Comparison of ENCODE assay signal across 12 cellular contexts in the genomic region with DNA sequence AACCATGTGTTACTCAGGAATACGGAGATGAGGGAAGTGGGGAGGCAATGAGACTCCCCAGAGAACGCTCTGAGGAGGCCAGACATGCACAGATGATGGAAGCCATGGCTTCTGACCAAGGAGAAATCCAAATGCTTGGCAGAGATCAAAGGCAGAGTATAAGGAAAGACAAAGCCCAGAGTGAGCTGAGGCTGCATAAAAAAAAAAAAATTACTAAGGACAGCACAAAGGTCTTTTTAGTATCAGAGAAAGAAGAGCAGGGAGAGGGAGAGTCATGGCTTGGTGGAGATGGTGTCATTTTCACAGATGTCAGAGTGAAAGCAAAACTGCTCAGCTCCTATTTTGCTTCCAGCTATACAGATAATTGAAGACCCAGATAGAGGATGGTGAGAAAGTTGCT. TPM values are rescaled to one million over a fixed set of nuclear protein-coding genes. Genes with fewer than 3 reads are reported as not detected.
DNase-seq lines count a peak whose midpoint lies in the region; ATAC-seq, FAIRE-seq and TF ChIP-seq lines count a peak whose summit lies in the region.
"Had no signal": no experiment of that assay in that cellular context is flagged by ENCODE, and none has a peak within 500 bp of the region (broad histone marks: within the 10 kb centered on the region; RNA-seq: fewer than 3 reads in every experiment).

No MANE protein-coding gene starts in this region.

- no peak for FAIRE-seq in H54 (lab: Jason Lieb, UNC)

- H3K9me3 ChIP-seq in psoas muscle = no peaks in the 10 kb centered on the region
- H3K9me3 ChIP-seq: heart right ventricle had no signal

- H3K27me3 ChIP-seq in psoas muscle (ENCODE audit: insufficient read depth in 3 of 3, low read length in 2 of 3) = peaks cover 0 to 3% (median 0%) of the 10 kb centered on the region in 3 donors
- H3K27me3 ChIP-seq: heart right ventricle had no signal

- H3K4me1 ChIP-seq in psoas muscle = no peaks in the 10 kb centered on the region

- TF ChIP-seq CTCF in psoas muscle (IDR thresholded peaks at IDR 0.05) (no peak), endothelial cell (IDR thresholded peaks at IDR 0.05; ENCODE audit: unreplicated experiment) (no peak)

- peaks cover 2% of the 10 kb centered on the region for H3K27me3 Mint-ChIP-seq in endothelial cell (ENCODE audit: unreplicated experiment)

- no peak overlapping the region for H3K4me3 ChIP-seq in psoas muscle
- H3K4me3 ChIP-seq: heart right ventricle had no signal

- DNase-seq in psoas muscle = no peak
- DNase-seq in activated gamma-delta T cell treated with Interleukin-2 at 50 U/mL for 16 hours = no peak
- DNase-seq in H54 (ENCODE audit: insufficient read length, low spot score) = no peak
- DNase-seq in endothelial cell (ENCODE audit: low spot score) = no peak
- DNase-seq: activated naive CD4-positive, alpha-beta T cell treated with anti-CD3 and anti-CD28 coated beads, Interleukin-2, amount 10 ng/mL, durations not matched to agents 7 days and 5 days; heart right ventricle; trophoblast cell had no signal

- H3K9me3 Mint-ChIP-seq in endothelial cell (ENCODE audit: unreplicated experiment) = no peaks in the 10 kb centered on the region
- H3K9me3 Mint-ChIP-seq: activated naive CD4-positive, alpha-beta T cell treated with anti-CD3 and anti-CD28 coated beads, Interleukin-2, amount 10 ng/mL, durations not matched to agents 7 days and 5 days had no signal

- ATAC-seq in GM18909 (IDR thresholded peaks at IDR 0.05; ENCODE audit: poor library complexity, unreplicated experiment) = peak; percentile 81
- ATAC-seq in HG02588 (IDR thresholded peaks at IDR 0.05; ENCODE audit: unreplicated experiment) = peak; percentile 57
- peak; percentile 59 for ATAC-seq in SK-N-SH treated with all-trans-retinoic acid at 6 μM for 48 hours
- ATAC-seq in psoas muscle = no peak
- ATAC-seq in HG02840 (IDR thresholded peaks at IDR 0.05; ENCODE audit: low FRiP score, unreplicated experiment) = no peak
- ATAC-seq: Right ventricle myocardium inferior had no signal

- no peaks in the 10 kb centered on the region for H3K36me3 Mint-ChIP-seq in endothelial cell (ENCODE audit: low read depth, unreplicated experiment)
- H3K36me3 Mint-ChIP-seq: activated naive CD4-positive, alpha-beta T cell treated with anti-CD3 and anti-CD28 coated beads, Interleukin-2, amount 10 ng/mL, durations not matched to agents 7 days and 5 days had no signal

- no peaks in the 10 kb centered on the region for H3K36me3 ChIP-seq in psoas muscle (ENCODE audit: insufficient read depth in 1 of 2, low read depth in 1 of 2)
- H3K36me3 ChIP-seq: heart right ventricle had no signal

- H3K4me3 Mint-ChIP-seq in endothelial cell (ENCODE audit: unreplicated experiment) = no peak overlapping the region
- H3K4me3 Mint-ChIP-seq: activated naive CD4-positive, alpha-beta T cell treated with anti-CD3 and anti-CD28 coated beads, Interleukin-2, amount 10 ng/mL, durations not matched to agents 7 days and 5 days had no signal

- peak overlapping the region; percentile 16 for H3K27ac ChIP-seq in psoas muscle

- 25 to 39% (median 34%) methylated on average over 2 of the region's 2 CpGs for WGBS in psoas muscle, 3 donors

- no peak for TF ChIP-seq POLR2A in H54 (IDR thresholded peaks at IDR 0.05; ENCODE audit: low read depth, low read length)

- peaks cover 4% of the 10 kb centered on the region for H3K4me1 Mint-ChIP-seq in endothelial cell (ENCODE audit: unreplicated experiment)

- H3K27ac Mint-ChIP-seq in endothelial cell (ENCODE audit: unreplicated experiment) = no peak overlapping the region
- H3K27ac Mint-ChIP-seq: activated naive CD4-positive, alpha-beta T cell treated with anti-CD3 and anti-CD28 coated beads, Interleukin-2, amount 10 ng/mL, durations not matched to agents 7 days and 5 days had no signal

- intact Hi-C loops in psoas muscle (cut with DNase I) = no loop called here

TF ChIP-seq in SK-N-SH treated with all-trans-retinoic acid at 6 μM for 48 hours, 23 proteins besides CTCF, POLR2A, EP300 and RAD21 (continues in another document):
- no peak for TF ChIP-seq ZFP30 (CRISPR knock-in tag; IDR thresholded peaks at IDR 0.05)
- TF ChIP-seq, protein P1, sequence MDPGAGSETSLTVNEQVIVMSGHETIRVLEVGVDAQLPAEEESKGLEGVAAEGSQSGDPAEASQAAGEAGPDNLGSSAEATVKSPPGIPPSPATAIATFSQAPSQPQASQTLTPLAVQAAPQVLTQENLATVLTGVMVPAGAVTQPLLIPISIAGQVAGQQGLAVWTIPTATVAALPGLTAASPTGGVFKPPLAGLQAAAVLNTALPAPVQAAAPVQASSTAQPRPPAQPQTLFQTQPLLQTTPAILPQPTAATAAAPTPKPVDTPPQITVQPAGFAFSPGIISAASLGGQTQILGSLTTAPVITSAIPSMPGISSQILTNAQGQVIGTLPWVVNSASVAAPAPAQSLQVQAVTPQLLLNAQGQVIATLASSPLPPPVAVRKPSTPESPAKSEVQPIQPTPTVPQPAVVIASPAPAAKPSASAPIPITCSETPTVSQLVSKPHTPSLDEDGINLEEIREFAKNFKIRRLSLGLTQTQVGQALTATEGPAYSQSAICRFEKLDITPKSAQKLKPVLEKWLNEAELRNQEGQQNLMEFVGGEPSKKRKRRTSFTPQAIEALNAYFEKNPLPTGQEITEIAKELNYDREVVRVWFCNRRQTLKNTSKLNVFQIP (CRISPR knock-in tag; IDR thresholded peaks at IDR 0.05; ENCODE audit: borderline replicate concordance, low read depth) = no peak
- no peak for TF ChIP-seq ZC3H10 (CRISPR knock-in tag; IDR thresholded peaks at IDR 0.05)
- TF ChIP-seq, protein P2, sequence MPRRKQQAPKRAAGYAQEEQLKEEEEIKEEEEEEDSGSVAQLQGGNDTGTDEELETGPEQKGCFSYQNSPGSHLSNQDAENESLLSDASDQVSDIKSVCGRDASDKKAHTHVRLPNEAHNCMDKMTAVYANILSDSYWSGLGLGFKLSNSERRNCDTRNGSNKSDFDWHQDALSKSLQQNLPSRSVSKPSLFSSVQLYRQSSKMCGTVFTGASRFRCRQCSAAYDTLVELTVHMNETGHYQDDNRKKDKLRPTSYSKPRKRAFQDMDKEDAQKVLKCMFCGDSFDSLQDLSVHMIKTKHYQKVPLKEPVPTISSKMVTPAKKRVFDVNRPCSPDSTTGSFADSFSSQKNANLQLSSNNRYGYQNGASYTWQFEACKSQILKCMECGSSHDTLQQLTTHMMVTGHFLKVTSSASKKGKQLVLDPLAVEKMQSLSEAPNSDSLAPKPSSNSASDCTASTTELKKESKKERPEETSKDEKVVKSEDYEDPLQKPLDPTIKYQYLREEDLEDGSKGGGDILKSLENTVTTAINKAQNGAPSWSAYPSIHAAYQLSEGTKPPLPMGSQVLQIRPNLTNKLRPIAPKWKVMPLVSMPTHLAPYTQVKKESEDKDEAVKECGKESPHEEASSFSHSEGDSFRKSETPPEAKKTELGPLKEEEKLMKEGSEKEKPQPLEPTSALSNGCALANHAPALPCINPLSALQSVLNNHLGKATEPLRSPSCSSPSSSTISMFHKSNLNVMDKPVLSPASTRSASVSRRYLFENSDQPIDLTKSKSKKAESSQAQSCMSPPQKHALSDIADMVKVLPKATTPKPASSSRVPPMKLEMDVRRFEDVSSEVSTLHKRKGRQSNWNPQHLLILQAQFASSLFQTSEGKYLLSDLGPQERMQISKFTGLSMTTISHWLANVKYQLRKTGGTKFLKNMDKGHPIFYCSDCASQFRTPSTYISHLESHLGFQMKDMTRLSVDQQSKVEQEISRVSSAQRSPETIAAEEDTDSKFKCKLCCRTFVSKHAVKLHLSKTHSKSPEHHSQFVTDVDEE (CRISPR knock-in tag; IDR thresholded peaks at IDR 0.05) = no peak
- no peak for TF ChIP-seq TCF4 (CRISPR knock-in tag; IDR thresholded peaks at IDR 0.05; ENCODE audit: borderline replicate concordance)
- no peak for TF ChIP-seq BACH2 (CRISPR knock-in tag; IDR thresholded peaks at IDR 0.05; ENCODE audit: borderline replicate concordance)
- TF ChIP-seq SNAI2 (CRISPR knock-in tag; IDR thresholded peaks at IDR 0.05) = no peak
- no peak for TF ChIP-seq ISL1 (CRISPR knock-in tag; IDR thresholded peaks at IDR 0.05)
- no peak for TF ChIP-seq ZNF8 (CRISPR knock-in tag; IDR thresholded peaks at IDR 0.05)
- TF ChIP-seq, protein P3, sequence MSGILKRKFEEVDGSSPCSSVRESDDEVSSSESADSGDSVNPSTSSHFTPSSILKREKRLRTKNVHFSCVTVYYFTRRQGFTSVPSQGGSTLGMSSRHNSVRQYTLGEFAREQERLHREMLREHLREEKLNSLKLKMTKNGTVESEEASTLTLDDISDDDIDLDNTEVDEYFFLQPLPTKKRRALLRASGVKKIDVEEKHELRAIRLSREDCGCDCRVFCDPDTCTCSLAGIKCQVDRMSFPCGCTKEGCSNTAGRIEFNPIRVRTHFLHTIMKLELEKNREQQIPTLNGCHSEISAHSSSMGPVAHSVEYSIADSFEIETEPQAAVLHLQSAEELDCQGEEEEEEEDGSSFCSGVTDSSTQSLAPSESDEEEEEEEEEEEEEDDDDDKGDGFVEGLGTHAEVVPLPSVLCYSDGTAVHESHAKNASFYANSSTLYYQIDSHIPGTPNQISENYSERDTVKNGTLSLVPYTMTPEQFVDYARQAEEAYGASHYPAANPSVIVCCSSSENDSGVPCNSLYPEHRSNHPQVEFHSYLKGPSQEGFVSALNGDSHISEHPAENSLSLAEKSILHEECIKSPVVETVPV (CRISPR knock-in tag; IDR thresholded peaks at IDR 0.05) = no peak
- TF ChIP-seq ZNF565 (CRISPR knock-in tag; conservative IDR thresholded peaks at IDR 0.05; ENCODE audit: low read depth) = no peak
- TF ChIP-seq, protein P4, sequence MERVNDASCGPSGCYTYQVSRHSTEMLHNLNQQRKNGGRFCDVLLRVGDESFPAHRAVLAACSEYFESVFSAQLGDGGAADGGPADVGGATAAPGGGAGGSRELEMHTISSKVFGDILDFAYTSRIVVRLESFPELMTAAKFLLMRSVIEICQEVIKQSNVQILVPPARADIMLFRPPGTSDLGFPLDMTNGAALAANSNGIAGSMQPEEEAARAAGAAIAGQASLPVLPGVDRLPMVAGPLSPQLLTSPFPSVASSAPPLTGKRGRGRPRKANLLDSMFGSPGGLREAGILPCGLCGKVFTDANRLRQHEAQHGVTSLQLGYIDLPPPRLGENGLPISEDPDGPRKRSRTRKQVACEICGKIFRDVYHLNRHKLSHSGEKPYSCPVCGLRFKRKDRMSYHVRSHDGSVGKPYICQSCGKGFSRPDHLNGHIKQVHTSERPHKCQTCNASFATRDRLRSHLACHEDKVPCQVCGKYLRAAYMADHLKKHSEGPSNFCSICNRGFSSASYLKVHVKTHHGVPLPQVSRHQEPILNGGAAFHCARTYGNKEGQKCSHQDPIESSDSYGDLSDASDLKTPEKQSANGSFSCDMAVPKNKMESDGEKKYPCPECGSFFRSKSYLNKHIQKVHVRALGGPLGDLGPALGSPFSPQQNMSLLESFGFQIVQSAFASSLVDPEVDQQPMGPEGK (CRISPR knock-in tag; IDR thresholded peaks at IDR 0.05; ENCODE audit: borderline replicate concordance) = no peak

RNA-seq across cellular contexts. Expression of a gene that starts 8.1 kb away (rescaled TPM):
- total RNA-seq in psoas muscle (1 to 10 TPM; 2.3 to 4.3 (median 3.0) TPM), endothelial cell (ENCODE audit: unreplicated experiment) (0.67 TPM)
- under 1 TPM; 0.51 to 0.83 (median 0.80) TPM for polyA plus RNA-seq in psoas muscle

RNA-seq across cellular contexts. Expression of a gene that starts 37.2 kb away (rescaled TPM):
- total RNA-seq in psoas muscle (10 to 100 TPM; 11.6 to 17.1 (median 12.7) TPM), endothelial cell (ENCODE audit: unreplicated experiment) (142 TPM)
- polyA plus RNA-seq in psoas muscle = 10 to 100 TPM; 13.9 to 31.8 (median 16.4) TPM

RNA-seq across cellular contexts. Expression of a gene that starts 54.7 kb away (rescaled TPM):
- not detected for total RNA-seq in psoas muscle
- polyA plus RNA-seq in psoas muscle = not detected
- not detected for total RNA-seq in endothelial cell (ENCODE audit: unreplicated experiment)
- total RNA-seq: heart right ventricle, Right ventricle myocardium inferior had no signal
- polyA plus RNA-seq: heart right ventricle had no signal

Comparison
In these comparisons a context has a peak if more than half of its experiments do, and no peak if none do; other contexts are left out.
1. ATAC-seq: peak in GM18909 (single experiment), HG02588 (single experiment) and SK-N-SH treated with all-trans-retinoic acid at 6 μM for 48 hours (single experiment); none in psoas muscle (0 of 4) and HG02840 (single experiment).